ENCODE assay signal across 17 cellular contexts in genomic region chr5:76257225-76257833, GRCh38.
DNase-seq lines count a peak whose midpoint lies in the region; ATAC-seq and TF ChIP-seq lines count a peak whose summit lies in the region.
"Had no signal": no experiment of that assay in that cellular context is flagged by ENCODE, and none has a peak within 500 bp of the region (broad histone marks: within the 10 kb centered on the region; RNA-seq: fewer than 3 reads in every experiment).

No MANE protein-coding gene starts in this region.

- no peak overlapping the region for H3K27ac Mint-ChIP-seq in H9
- no peak overlapping the region for H3K27ac Mint-ChIP-seq in stimulated activated effector memory CD8-positive, alpha-beta T cell treated with anti-CD3 and anti-CD28 coated beads, Interleukin-12 subunit alpha, Interleukin-12 subunit beta, amount 100 ng/mL, for 72 hours
- H3K27ac Mint-ChIP-seq: CD14-positive monocyte had no signal

- H3K79me1 ChIP-seq in H9 (ENCODE audit: insufficient read depth, low read depth, low read length, poor library complexity, severe bottlenecking), result no peaks in the 10 kb centered on the region
- no peaks in the 10 kb centered on the region for H3K79me1 ChIP-seq in IMR-90 (ENCODE audit: low read depth in 1 of 2, low read length in 2 of 2)

- H3K4me2 ChIP-seq in H9 (ENCODE audit: insufficient read depth, insufficient read length, low read length) (no peak overlapping the region), IMR-90 (ENCODE audit: low read depth, low read length) (no peak overlapping the region)

- TF ChIP-seq CTCF in H9 (conservative IDR thresholded peaks at IDR 0.05), result no peak
- no peak for TF ChIP-seq CTCF in IMR-90 (conservative IDR thresholded peaks at IDR 0.05; ENCODE audit: low read depth, low read length)
- TF ChIP-seq CTCF in lower lobe of right lung (IDR thresholded peaks at IDR 0.05), result no peak

- no peak overlapping the region for H2BK120ac ChIP-seq in H9 (ENCODE audit: low read depth, low read length, poor library complexity, severe bottlenecking)
- no peak overlapping the region for H2BK120ac ChIP-seq in IMR-90 (ENCODE audit: low read depth, low read length)

- H2BK5ac ChIP-seq in H9 (ENCODE audit: insufficient read length, low read length), result no peak overlapping the region
- H2BK5ac ChIP-seq in IMR-90 (ENCODE audit: low read depth, low read length, poor library complexity, severe bottlenecking), result peak overlapping the region; percentile 85

- H3K18ac ChIP-seq in H9 (ENCODE audit: insufficient read length, low read depth, low read length) (peak overlapping the region; percentile 21), IMR-90 (ENCODE audit: low read depth, low read length) (no peak overlapping the region)

- H3K23ac ChIP-seq in H9 (ENCODE audit: insufficient read length, low read depth, low read length) (no peak overlapping the region), IMR-90 (ENCODE audit: low read depth, low read length) (no peak overlapping the region)

- no peak for DNase-seq in H9
- no peak for DNase-seq in IMR-90
- DNase-seq in lower lobe of right lung, result no peak
- DNase-seq in stimulated activated effector memory CD8-positive, alpha-beta T cell treated with anti-CD3 and anti-CD28 coated beads, Interleukin-12 subunit alpha, Interleukin-12 subunit beta, amount 100 ng/mL, for 72 hours (ENCODE audit: low spot score in 2 of 2), result no peak
- DNase-seq in HCEC 1CT, result no peak
- DNase-seq in activated T-cell treated with anti-CD3 and anti-CD28 coated beads, Interleukin-2, amount 50 U/mL, for 4 hours, result no peak
- DNase-seq: DMS79 treated with DMSO at 0.1 percent for 48 hours, H7, KBM-7, NCI-H1105, NCI-H1694, NCI-H510A, NCI-H748 treated with DMSO at 0.1 percent for 48 hours, OCI-M1, Right ventricle myocardium superior had no signal

- H4K5ac ChIP-seq in H9 (ENCODE audit: insufficient read length, low read depth, low read length), result no peak overlapping the region
- H4K5ac ChIP-seq in IMR-90 (ENCODE audit: low read depth, low read length), result no peak overlapping the region

- intact Hi-C loops in IMR-90 (cut with micrococcal nuclease), result loop anchor here (5.0 kb wide), 3 partner anchors 1020 to 1330 kb away; partner anchors contain the start of gene ANKRD31
- intact Hi-C loops in lower lobe of right lung (cut with DNase I), result no loop called here

- H3K4ac ChIP-seq in H9 (ENCODE audit: low read depth, low read length), result no peak overlapping the region
- no peak overlapping the region for H3K4ac ChIP-seq in IMR-90 (ENCODE audit: low read depth, low read length)

- no peaks in the 10 kb centered on the region for H3K9me3 ChIP-seq in H9 (ENCODE audit: control insufficient read depth, low read depth, low read length)
- H3K9me3 ChIP-seq in IMR-90 (ENCODE audit: control insufficient read depth, insufficient read depth, low read length), result no peaks in the 10 kb centered on the region
- no peaks in the 10 kb centered on the region for H3K9me3 ChIP-seq in lower lobe of right lung

- H4K8ac ChIP-seq in H9 (replicated peaks; ENCODE audit: insufficient read length, low read depth, low read length) (no peak overlapping the region), IMR-90 (ENCODE audit: low read depth in 2 of 2, low read length in 2 of 2) (no peak overlapping the region)

- H3K27ac ChIP-seq in H9 (ENCODE audit: insufficient read length, low read depth, low read length), result no peak overlapping the region
- H3K27ac ChIP-seq in IMR-90 (ENCODE audit: insufficient read depth, low read length), result no peak overlapping the region
- no peak overlapping the region for H3K27ac ChIP-seq in lower lobe of right lung

- TF ChIP-seq POLR2A in IMR-90 (IDR thresholded peaks at IDR 0.05; ENCODE audit: low read depth, low read length), result no peak

- no peak overlapping the region for H2AFZ ChIP-seq in H9 (ENCODE audit: low read length)
- no peak overlapping the region for H2AFZ ChIP-seq in IMR-90 (replicated peaks; ENCODE audit: low read length, poor library complexity)

- H3K9me3 Mint-ChIP-seq in H9, result peaks cover 0 to under 1% of the 10 kb centered on the region in 2 experiments; a peak in 2 of 5 replicates
- peaks cover 2% of the 10 kb centered on the region for H3K9me3 Mint-ChIP-seq in stimulated activated effector memory CD8-positive, alpha-beta T cell treated with anti-CD3 and anti-CD28 coated beads, Interleukin-12 subunit alpha, Interleukin-12 subunit beta, amount 100 ng/mL, for 72 hours
- peaks cover under 1% of the 10 kb centered on the region for H3K9me3 Mint-ChIP-seq in activated T-cell treated with anti-CD3 and anti-CD28 coated beads, Interleukin-2, amount 50 U/mL, for 4 hours

- 100% methylated on average over 5 of the region's 6 CpGs for WGBS in H9 (ENCODE audit: extremely low coverage, insufficient read length, low lambda C conversion rate)
- 41 to 100% methylated on average over 1 to 5 of the region's 6 CpGs for WGBS in IMR-90 (ENCODE audit: extremely low coverage in 2 of 2, insufficient read length in 1 of 2), 2 experiments

- H4K20me1 ChIP-seq in H9 (ENCODE audit: control insufficient read depth, insufficient read depth, insufficient read length) (no peaks in the 10 kb centered on the region), IMR-90 (ENCODE audit: insufficient read depth, low read length) (no peaks in the 10 kb centered on the region)

- no peak overlapping the region for H3K9ac ChIP-seq in H9 (ENCODE audit: extremely low read depth, insufficient read length, low read length)
- H3K9ac ChIP-seq in IMR-90 (ENCODE audit: low read depth, low read length), result no peak overlapping the region

- H3K56ac ChIP-seq in H9 (ENCODE audit: insufficient read length, low read depth, low read length) (no peak overlapping the region), IMR-90 (ENCODE audit: extremely low read depth, insufficient read depth, low read length) (no peak overlapping the region)

- POLR2A ChIA-PET in IMR-90 (lab: Charles Lee; ENCODE audit: unreplicated experiment), result no interaction called here

- no peaks in the 10 kb centered on the region for H3K23me2 ChIP-seq in H9 (ENCODE audit: insufficient read length, low read depth, low read length, poor library complexity, severe bottlenecking)

- H3K9me1 ChIP-seq in IMR-90 (ENCODE audit: insufficient read depth, low read length), result no peaks in the 10 kb centered on the region

- no peak overlapping the region for H2BK15ac ChIP-seq in H9 (ENCODE audit: low read depth, low read length)
- no peak overlapping the region for H2BK15ac ChIP-seq in IMR-90 (ENCODE audit: low read depth, low read length)

- H3K4me1 Mint-ChIP-seq in H9, result peaks cover 6 to 8% of the 10 kb centered on the region in 2 experiments; a peak in 3 of 4 replicates
- H3K4me1 Mint-ChIP-seq in stimulated activated effector memory CD8-positive, alpha-beta T cell treated with anti-CD3 and anti-CD28 coated beads, Interleukin-12 subunit alpha, Interleukin-12 subunit beta, amount 100 ng/mL, for 72 hours, result peaks cover under 1% of the 10 kb centered on the region
- H3K4me1 Mint-ChIP-seq in activated T-cell treated with anti-CD3 and anti-CD28 coated beads, Interleukin-2, amount 50 U/mL, for 4 hours (ENCODE audit: low read depth), result peaks cover 4% of the 10 kb centered on the region

- peaks cover 15% of the 10 kb centered on the region for H3K27me3 Mint-ChIP-seq in H9 (ENCODE audit: low read depth)
- H3K27me3 Mint-ChIP-seq in activated T-cell treated with anti-CD3 and anti-CD28 coated beads, Interleukin-2, amount 50 U/mL, for 4 hours (ENCODE audit: low read depth), result peaks cover 5% of the 10 kb centered on the region

- in situ Hi-C loops in IMR-90 (cut with MboI; ENCODE audit: low sequenced_read_pairs), result no loop called here

- H3K36me3 Mint-ChIP-seq in H9 (ENCODE audit: insufficient read depth in 1 of 3, low read depth in 3 of 3), result no peaks in the 10 kb centered on the region
- H3K36me3 Mint-ChIP-seq in stimulated activated effector memory CD8-positive, alpha-beta T cell treated with anti-CD3 and anti-CD28 coated beads, Interleukin-12 subunit alpha, Interleukin-12 subunit beta, amount 100 ng/mL, for 72 hours, result no peaks in the 10 kb centered on the region
- peaks cover under 1% of the 10 kb centered on the region for H3K36me3 Mint-ChIP-seq in activated T-cell treated with anti-CD3 and anti-CD28 coated beads, Interleukin-2, amount 50 U/mL, for 4 hours (ENCODE audit: insufficient read depth)

- no peaks in the 10 kb centered on the region for H3K4me1 ChIP-seq in H9 (ENCODE audit: insufficient read depth, low read length)
- H3K4me1 ChIP-seq in IMR-90 (ENCODE audit: control insufficient read depth, insufficient read depth, low read length), result no peaks in the 10 kb centered on the region
- no peaks in the 10 kb centered on the region for H3K4me1 ChIP-seq in lower lobe of right lung

- no peak overlapping the region for H2AK5ac ChIP-seq in H9 (ENCODE audit: insufficient read length, low read length)
- no peak overlapping the region for H2AK5ac ChIP-seq in IMR-90 (ENCODE audit: low read depth, low read length)

- dilution Hi-C loops in IMR-90 (cut with HindIII; ENCODE audit: low sequenced_read_pairs, unreplicated experiment), result no loop called here

- H4K91ac ChIP-seq in H9 (ENCODE audit: insufficient read length, low read depth, low read length) (no peak overlapping the region), IMR-90 (ENCODE audit: insufficient read depth, low read depth, low read length) (no peak overlapping the region)

- H2AK9ac ChIP-seq in IMR-90 (replicated peaks; ENCODE audit: low read depth, low read length, poor library complexity), result no peak overlapping the region

- H3K14ac ChIP-seq in H9 (ENCODE audit: insufficient read depth, low read length), result no peak overlapping the region
- no peak overlapping the region for H3K14ac ChIP-seq in IMR-90 (replicated peaks; ENCODE audit: low read depth, low read length)

- no peak for TF ChIP-seq RAD21 in IMR-90 (IDR thresholded peaks at IDR 0.05; ENCODE audit: low read length)

- H3T11ph ChIP-seq in H9 (ENCODE audit: low read length), result no peak overlapping the region

- ATAC-seq in IMR-90 (ENCODE audit: low read depth) (no peak), lower lobe of right lung (peak; percentile 48 to 53), GM19467 (IDR thresholded peaks at IDR 0.05; ENCODE audit: unreplicated experiment) (no peak)
- ATAC-seq in stimulated activated effector memory CD8-positive, alpha-beta T cell treated with anti-CD3 and anti-CD28 coated beads, Interleukin-12 subunit alpha, Interleukin-12 subunit beta, amount 100 ng/mL, for 72 hours, result peak; percentile 48
- no peak for ATAC-seq in activated T-cell treated with anti-CD3 and anti-CD28 coated beads, Interleukin-2, amount 50 U/mL, for 4 hours

- H3K36me3 ChIP-seq in IMR-90 (ENCODE audit: control insufficient read depth, insufficient read depth, low read length) (no peaks in the 10 kb centered on the region), lower lobe of right lung (no peaks in the 10 kb centered on the region)

- H3K79me2 ChIP-seq in H9 (ENCODE audit: insufficient read depth, low read length), result no peaks in the 10 kb centered on the region

- CTCF ChIA-PET in IMR-90 (lab: Yijun Ruan, JAX), result no interaction called here

- no peak overlapping the region for H3K4me3 Mint-ChIP-seq in H9
- no peak overlapping the region for H3K4me3 Mint-ChIP-seq in stimulated activated effector memory CD8-positive, alpha-beta T cell treated with anti-CD3 and anti-CD28 coated beads, Interleukin-12 subunit alpha, Interleukin-12 subunit beta, amount 100 ng/mL, for 72 hours
- no peak overlapping the region for H3K4me3 Mint-ChIP-seq in activated T-cell treated with anti-CD3 and anti-CD28 coated beads, Interleukin-2, amount 50 U/mL, for 4 hours
- H3K4me3 Mint-ChIP-seq: CD14-positive monocyte had no signal

- H2BK20ac ChIP-seq in H9 (ENCODE audit: low read depth, low read length, poor library complexity, severe bottlenecking) (no peak overlapping the region), IMR-90 (ENCODE audit: low read depth, low read length) (no peak overlapping the region)

- H3K27me3 ChIP-seq in H9 (ENCODE audit: insufficient read depth, low read length) (no peaks in the 10 kb centered on the region), IMR-90 (ENCODE audit: control insufficient read depth, insufficient read depth, low read length) (peaks cover 2% of the 10 kb centered on the region; the same call in 1 of the 2 replicates), lower lobe of right lung (ENCODE audit: low read depth) (no peaks in the 10 kb centered on the region)

- no peak overlapping the region for H2BK12ac ChIP-seq in H9 (ENCODE audit: insufficient read length, low read depth, low read length)

- BruUV-seq in IMR-90 (replicated peaks; lab: Mats Ljungman, UMichigan), result no TSS peak

- H3K4me3 ChIP-seq in IMR-90 (ENCODE audit: insufficient read depth, low read depth, low read length) (no peak overlapping the region), lower lobe of right lung (no peak overlapping the region)

Comparison
In these comparisons a context has a peak if more than half of its experiments do, and no peak if none do; other contexts are left out.
1. ATAC-seq: peak in lower lobe of right lung (2 of 2) and stimulated activated effector memory CD8-positive, alpha-beta T cell treated with anti-CD3 and anti-CD28 coated beads, Interleukin-12 subunit alpha, Interleukin-12 subunit beta, amount 100 ng/mL, for 72 hours (single experiment); none in IMR-90 (single experiment), activated T-cell treated with anti-CD3 and anti-CD28 coated beads, Interleukin-2, amount 50 U/mL, for 4 hours (0 of 2) and GM19467 (single experiment).